ENCODE assay signal across 11 cellular contexts in the genomic region with DNA sequence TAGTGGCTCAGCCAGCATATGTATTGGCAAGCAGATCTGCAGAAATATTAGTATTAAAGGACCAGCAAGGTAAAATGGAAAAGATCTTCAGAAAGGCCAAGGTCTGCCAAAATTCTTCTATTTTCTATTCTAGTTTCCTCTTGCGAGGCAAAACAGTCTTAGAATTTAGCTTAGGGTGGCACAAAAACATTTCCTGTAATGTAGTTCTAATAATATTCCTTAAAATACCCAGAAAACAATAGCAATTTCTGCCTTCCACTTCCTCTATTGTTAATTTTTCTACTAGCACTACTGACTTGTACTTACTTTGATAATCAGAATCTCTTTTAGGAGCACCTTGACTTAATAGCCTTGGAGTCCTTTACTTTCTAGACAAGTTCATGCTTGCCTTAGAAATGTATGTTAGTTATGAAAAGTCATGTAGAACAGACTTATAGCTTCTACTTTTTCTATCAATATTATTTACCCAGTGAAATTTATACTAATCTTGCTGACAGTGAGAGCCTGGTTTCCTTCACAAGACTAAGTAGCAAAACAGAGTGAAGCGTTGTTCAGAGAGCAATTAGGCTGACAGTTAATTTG. TPM values are rescaled to one million over a fixed set of nuclear protein-coding genes. Genes with fewer than 3 reads are reported as not detected.
DNase-seq lines count a peak whose midpoint lies in the region; ATAC-seq, FAIRE-seq and TF ChIP-seq lines count a peak whose summit lies in the region.
"Had no signal": no experiment of that assay in that cellular context is flagged by ENCODE, and none has a peak within 500 bp of the region (broad histone marks: within the 10 kb centered on the region; RNA-seq: fewer than 3 reads in every experiment).

No MANE protein-coding gene starts in this region.

- H4K20me1 ChIP-seq in Loucy (ENCODE audit: insufficient read depth, low read length, poor library complexity, severe bottlenecking) = no peaks in the 10 kb centered on the region

- H2AK5ac ChIP-seq in neuronal stem cell (ENCODE audit: low read depth, low read length) = no peak overlapping the region

- no peak for FAIRE-seq in bronchial epithelial cell (lab: Jason Lieb, UNC)
- no peak for FAIRE-seq in D721Med (lab: Jason Lieb, UNC)

- H2AFZ ChIP-seq in Loucy (ENCODE audit: low read length) = no peak overlapping the region
- no peak overlapping the region for H2AFZ ChIP-seq in neuronal stem cell (ENCODE audit: low read length)

- no peaks in the 10 kb centered on the region for H3K9me2 ChIP-seq in Loucy (replicated peaks; ENCODE audit: low read depth, low read length)

- H3K9me3 ChIP-seq in Loucy (ENCODE audit: insufficient read depth, low read depth, low read length) = no peaks in the 10 kb centered on the region
- no peaks in the 10 kb centered on the region for H3K9me3 ChIP-seq in right cardiac atrium (ENCODE audit: control insufficient read depth, low read length)
- H3K9me3 ChIP-seq in subcutaneous abdominal adipose tissue (ENCODE audit: control insufficient read depth in 5 of 5, low read length in 5 of 5) = no peaks in the 10 kb centered on the region
- H3K9me3 ChIP-seq in neuronal stem cell (replicated peaks in 1 of 2; ENCODE audit: control insufficient read depth in 2 of 2, insufficient read depth in 1 of 2, low read depth in 1 of 2, low read length in 2 of 2) = no peaks in the 10 kb centered on the region

- no peaks in the 10 kb centered on the region for H3K79me1 ChIP-seq in neuronal stem cell (ENCODE audit: low read depth, low read length)

- no peak overlapping the region for H4K8ac ChIP-seq in neuronal stem cell (ENCODE audit: low read depth, low read length)

- TF ChIP-seq CTCF in Loucy (conservative IDR thresholded peaks at IDR 0.05; ENCODE audit: low read length) (no peak), bronchial epithelial cell (IDR thresholded peaks at IDR 0.05; ENCODE audit: insufficient read depth, low read length, severe bottlenecking) (no peak), D721Med (IDR thresholded peaks at IDR 0.05; ENCODE audit: insufficient read depth, missing control alignments) (no peak)

- no peak overlapping the region for H3K4me3 ChIP-seq in Loucy (ENCODE audit: low read length, poor library complexity, severe bottlenecking)
- no peak overlapping the region for H3K4me3 ChIP-seq in bronchial epithelial cell (ENCODE audit: low read depth, low read length)
- peak overlapping the region; percentile 10 for H3K4me3 ChIP-seq in right cardiac atrium (ENCODE audit: low read length)
- H3K4me3 ChIP-seq in subcutaneous abdominal adipose tissue (ENCODE audit: low read depth in 1 of 5, low read length in 5 of 5) = peak overlapping the region in 2 of 5 donors; percentile 3 to 29
- H3K4me3 ChIP-seq in neuronal stem cell (ENCODE audit: low read length in 2 of 2) = no peak overlapping the region

- H2BK5ac ChIP-seq in neuronal stem cell (ENCODE audit: low read length) = no peak overlapping the region

- no peak overlapping the region for H4K91ac ChIP-seq in neuronal stem cell (ENCODE audit: low read depth, low read length, poor library complexity)

- H3K4me2 ChIP-seq in Loucy (ENCODE audit: low read depth, low read length, poor library complexity, severe bottlenecking) = peak overlapping the region; percentile 5
- H3K4me2 ChIP-seq in neuronal stem cell (ENCODE audit: insufficient read depth, low read length, poor library complexity, severe bottlenecking) = no peak overlapping the region

- DNase-seq in bronchial epithelial cell (ENCODE audit: low read depth) (peak; percentile 74), right cardiac atrium (no peak), D721Med (ENCODE audit: insufficient read length, low spot score) (no peak), neuronal stem cell (ENCODE audit: low spot score) (no peak)
- DNase-seq in activated CD8-positive, alpha-beta memory T cell treated with anti-CD3 and anti-CD28 coated beads, Interleukin-2, amount 50 U/mL, for 48 hours = no peak
- DNase-seq: NCI-H2227 treated with DMSO at 0.1 percent for 48 hours; stimulated activated CD8-positive, alpha-beta memory T cell treated with anti-CD3 and anti-CD28 coated beads, Interleukin-4, amount 100 ng/mL, for 48 hours had no signal

- no peak overlapping the region for H3K18ac ChIP-seq in neuronal stem cell (ENCODE audit: low read length)

- no peak overlapping the region for H2BK120ac ChIP-seq in neuronal stem cell (ENCODE audit: low read depth, low read length)

- no peaks in the 10 kb centered on the region for H3K36me3 ChIP-seq in Loucy (ENCODE audit: insufficient read depth, low read length)
- no peaks in the 10 kb centered on the region for H3K36me3 ChIP-seq in bronchial epithelial cell (ENCODE audit: control insufficient read depth, insufficient read depth, low read length)
- H3K36me3 ChIP-seq in subcutaneous abdominal adipose tissue (ENCODE audit: control insufficient read depth in 5 of 5, insufficient read depth in 5 of 5, low read length in 5 of 5) = no peaks in the 10 kb centered on the region
- no peaks in the 10 kb centered on the region for H3K36me3 ChIP-seq in neuronal stem cell (replicated peaks in 1 of 2; ENCODE audit: control insufficient read depth in 2 of 2, insufficient read depth in 2 of 2, low read length in 2 of 2)

- intact Hi-C loops in right cardiac atrium (cut with DNase I) = no loop called here

- WGBS in right cardiac atrium = 35% methylated on average over 2 of the region's 2 CpGs
- no CpG with 5 or more reads among the region's 2 CpGs for WGBS in neuronal stem cell (ENCODE audit: extremely low coverage in 2 of 2, insufficient read length in 2 of 2, insufficient replicate concordance in 1 of 2), 2 donors

- no peak overlapping the region for H3K4ac ChIP-seq in neuronal stem cell (ENCODE audit: low read length)

- ATAC-seq in right cardiac atrium (peak in 1 of 2 donors; percentile 21), HG02642 (IDR thresholded peaks at IDR 0.05; ENCODE audit: poor library complexity, unreplicated experiment) (no peak)
- ATAC-seq: SK-N-SH treated with all-trans-retinoic acid at 6 μM for 48 hours had no signal

- no peak overlapping the region for H2BK12ac ChIP-seq in neuronal stem cell (ENCODE audit: low read length)

- H3F3A ChIP-seq in Loucy (ENCODE audit: low read depth) = peaks cover 7% of the 10 kb centered on the region

- H3K4me1 ChIP-seq in Loucy (ENCODE audit: insufficient read depth, low read length, poor library complexity, severe bottlenecking) = peaks cover 41% of the 10 kb centered on the region
- H3K4me1 ChIP-seq in right cardiac atrium (ENCODE audit: control insufficient read depth, insufficient read depth, low read length) = peaks cover 5% of the 10 kb centered on the region
- peaks cover 0 to 32% (median 24%) of the 10 kb centered on the region in 5 donors for H3K4me1 ChIP-seq in subcutaneous abdominal adipose tissue (ENCODE audit: control insufficient read depth in 5 of 5, insufficient read depth in 5 of 5, low read length in 5 of 5)
- no peaks in the 10 kb centered on the region for H3K4me1 ChIP-seq in neuronal stem cell (ENCODE audit: control insufficient read depth in 2 of 2, insufficient read depth in 1 of 2, low read depth in 1 of 2, low read length in 2 of 2)

- H3K14ac ChIP-seq in neuronal stem cell (ENCODE audit: low read length) = no peak overlapping the region

- peaks cover 42% of the 10 kb centered on the region for H3K79me2 ChIP-seq in Loucy (ENCODE audit: insufficient read depth, low read length)

- H3K27me3 ChIP-seq in Loucy (ENCODE audit: insufficient read depth, low read length, poor library complexity, severe bottlenecking) = no peaks in the 10 kb centered on the region
- H3K27me3 ChIP-seq in bronchial epithelial cell (ENCODE audit: control insufficient read depth, insufficient read depth, low read length) = no peaks in the 10 kb centered on the region
- H3K27me3 ChIP-seq in right cardiac atrium (ENCODE audit: control insufficient read depth, insufficient read depth) = no peaks in the 10 kb centered on the region
- no peaks in the 10 kb centered on the region for H3K27me3 ChIP-seq in subcutaneous abdominal adipose tissue (ENCODE audit: control insufficient read depth in 5 of 5, insufficient read depth in 4 of 5, low read length in 5 of 5)
- H3K27me3 ChIP-seq in neuronal stem cell (ENCODE audit: control insufficient read depth in 3 of 3, insufficient read depth in 3 of 3, low read depth in 1 of 3, low read length in 3 of 3) = no peaks in the 10 kb centered on the region

- H2BK15ac ChIP-seq in neuronal stem cell (ENCODE audit: low read length) = no peak overlapping the region

- H3K9ac ChIP-seq in Loucy (ENCODE audit: low read depth, low read length, poor library complexity, severe bottlenecking) = peak overlapping the region; percentile 47
- peak overlapping the region in 4 of 5 donors; percentile 0 to 42 (median 36) for H3K9ac ChIP-seq in subcutaneous abdominal adipose tissue (ENCODE audit: low read length in 5 of 5)
- no peak overlapping the region for H3K9ac ChIP-seq in neuronal stem cell (ENCODE audit: low read depth, low read length, poor library complexity)

- no peak overlapping the region for H3K27ac ChIP-seq in right cardiac atrium (ENCODE audit: low read length)
- H3K27ac ChIP-seq in subcutaneous abdominal adipose tissue (ENCODE audit: low read depth, low read length) = peak overlapping the region; percentile 80
- H3K27ac ChIP-seq in neuronal stem cell (replicated peaks; ENCODE audit: low read length) = no peak overlapping the region

- no peak overlapping the region for H3K23ac ChIP-seq in neuronal stem cell (ENCODE audit: low read depth, low read length, poor library complexity)

RNA-seq across cellular contexts. Expression of a gene that starts 23.8 kb away (rescaled TPM):
- total RNA-seq in bronchial epithelial cell (5.8 and 24.5 TPM in 2 replicates), right cardiac atrium (10 to 100 TPM; 11.5 to 17.4 (median 13.6) TPM)
- polyA plus RNA-seq in right cardiac atrium = 14.3 TPM
- polyA plus RNA-seq in neuronal stem cell (2013, experiment 1 of 2) = 1.5 TPM
- polyA plus RNA-seq in neuronal stem cell (2013, experiment 2 of 2) = 1.6 TPM
